ENCODE assay signal across 14 cellular contexts in the genomic region with DNA sequence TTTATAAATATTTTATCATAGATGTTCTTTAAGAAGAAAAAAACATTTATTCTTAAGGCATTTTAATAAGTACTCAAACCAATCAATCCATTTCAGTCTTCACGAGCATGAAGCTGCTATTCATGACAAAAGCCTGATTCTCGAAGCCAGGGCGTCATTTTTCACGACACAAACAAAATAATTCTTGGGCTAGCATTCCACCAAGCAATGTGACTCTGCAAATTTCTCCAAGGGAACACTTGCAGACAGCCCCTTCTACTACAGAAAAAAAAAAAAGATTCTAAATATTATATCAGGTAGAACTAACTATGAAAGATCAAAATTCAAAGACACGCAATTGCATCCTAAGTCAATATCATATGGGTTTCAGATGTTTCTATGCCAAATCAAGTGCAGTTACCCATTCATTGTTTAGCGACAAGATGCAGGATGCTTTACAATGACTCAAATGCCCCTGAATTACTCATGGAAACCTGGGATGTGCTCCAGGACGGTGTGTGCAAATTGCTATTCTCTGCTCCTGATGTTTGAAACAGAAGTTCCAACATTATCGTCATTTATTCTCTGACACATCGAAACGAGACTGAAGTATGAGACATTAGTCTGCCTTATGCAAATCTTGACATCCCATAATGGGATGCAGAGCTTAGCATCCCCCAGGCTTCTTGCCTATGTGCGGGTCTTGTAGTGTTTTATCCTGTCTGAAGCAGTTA.
A peak's percentile ranks its signal among the peaks of the same experiment; 100 is the strongest.
DNase-seq lines count a peak whose midpoint lies in the region; ATAC-seq and TF ChIP-seq lines count a peak whose summit lies in the region.
"Had no signal": no experiment of that assay in that cellular context is flagged by ENCODE, and none has a peak within 500 bp of the region (broad histone marks: within the 10 kb centered on the region; RNA-seq: fewer than 3 reads in every experiment).

No MANE protein-coding gene starts in this region.

- peak; percentile 21 for DNase-seq in H4 (ENCODE audit: low spot score)
- peak; percentile 30 for DNase-seq in RKO (ENCODE audit: low spot score)
- peak; percentile 87 for DNase-seq in skeletal muscle cell (ENCODE audit: low read depth)
- no peak for DNase-seq in NOMO-1 treated with DMSO at 0.1 percent for 48 hours (lab: John Stamatoyannopoulos, UW; ENCODE audit: unreplicated experiment)
- no peak for DNase-seq in colonic mucosa
- DNase-seq in dedifferentiated amniotic fluid mesenchymal stem cell (ENCODE audit: extremely low spot score) = no peak
- DNase-seq: activated CD4-positive, alpha-beta T cell treated with anti-CD3 and anti-CD28 coated beads, Interleukin-2, amount 50 U/mL, for 1 hour; activated gamma-delta T cell; dermis blood vessel endothelial cell; mesendoderm; NCI-H2227 treated with DMSO at 0.1 percent for 48 hours; stimulated activated CD4-positive, alpha-beta T cell treated with anti-CD3 and anti-CD28 coated beads, Interleukin-2, amount 100 ng/mL, for 48 hours had no signal

- no peaks in the 10 kb centered on the region for H3K9me3 ChIP-seq in colonic mucosa

- no peak overlapping the region for H3K27ac ChIP-seq in colonic mucosa
- H3K27ac ChIP-seq: hepatocyte had no signal

- no peak overlapping the region for H3K9ac ChIP-seq in colonic mucosa (ENCODE audit: low read depth in 2 of 2, low read length in 2 of 2)

- H3K4me1 ChIP-seq in colonic mucosa = no peaks in the 10 kb centered on the region

- ATAC-seq in esophagus mucosa = peak; percentile 44

- intact Hi-C loops in colonic mucosa (cut with DNase I) = loop anchor here (5.0 kb wide), 1 partner anchor 645 kb away; no protein-coding TSS in a partner anchor

- H3K4me3 ChIP-seq in skeletal muscle cell (ENCODE audit: low read depth, low read length) (no peak overlapping the region), colonic mucosa (no peak overlapping the region)
- H3K4me3 ChIP-seq: hepatocyte had no signal

- no peaks in the 10 kb centered on the region for H3K27me3 ChIP-seq in colonic mucosa
- H3K27me3 ChIP-seq: hepatocyte had no signal

- no peak for TF ChIP-seq CTCF in colonic mucosa (IDR thresholded peaks at IDR 0.05)

- no peaks in the 10 kb centered on the region for H3K36me3 ChIP-seq in colonic mucosa

Comparison
In these comparisons a context has a peak if more than half of its experiments do, and no peak if none do; other contexts are left out.
1. DNase-seq: peak in H4 (single experiment), RKO (single experiment) and skeletal muscle cell (single experiment); none in NOMO-1 treated with DMSO at 0.1 percent for 48 hours (single experiment), colonic mucosa (single experiment) and dedifferentiated amniotic fluid mesenchymal stem cell (single experiment).